8 cellular contexts compared by ENCODE assay signal in the genomic region with DNA sequence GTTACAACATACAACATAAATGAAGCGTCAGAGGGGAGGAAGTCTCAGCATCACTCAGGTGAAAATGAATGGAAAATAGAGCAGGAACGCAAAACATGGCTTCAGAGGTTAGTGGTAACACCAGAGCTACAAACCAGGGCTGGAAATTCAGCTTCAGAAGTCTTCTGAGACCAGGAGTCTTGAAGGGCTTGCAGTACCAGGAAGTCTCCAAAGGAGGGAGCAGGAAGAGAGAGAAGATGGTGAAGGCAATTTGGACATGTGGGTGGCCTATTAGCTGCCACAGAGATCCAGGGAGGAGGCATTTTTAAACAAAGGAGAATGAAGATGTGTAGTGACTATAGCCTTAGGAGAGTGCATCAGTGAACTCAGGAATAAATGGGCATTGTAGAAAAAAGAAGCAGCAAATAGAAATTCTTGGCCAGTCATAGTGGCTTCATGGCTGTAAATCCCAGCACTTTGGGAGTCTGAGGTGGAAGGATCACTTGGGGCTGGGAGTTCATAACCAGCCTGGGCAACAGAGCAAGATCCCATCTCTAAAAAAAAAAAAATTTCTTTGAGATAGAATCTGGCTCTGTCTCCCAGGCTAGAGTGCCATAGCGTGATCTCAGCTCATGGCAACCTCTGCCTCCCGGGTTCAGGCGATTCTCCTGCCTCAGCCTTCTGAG. TPM values are rescaled to one million over a fixed set of nuclear protein-coding genes. Genes with fewer than 3 reads are reported as not detected.
DNase-seq lines count a peak whose midpoint lies in the region; ATAC-seq, FAIRE-seq and TF ChIP-seq lines count a peak whose summit lies in the region.

No MANE protein-coding gene starts in this region.

- ATAC-seq in activated CD4-positive, alpha-beta T cell treated with anti-CD3 and anti-CD28 coated beads for 36 hours, result peak; percentile 80
- peak; percentile 78 for ATAC-seq in HCT116
- peak; percentile 82 for ATAC-seq in aorta (ENCODE audit: low FRiP score)

- peak overlapping the region; percentile 98 for H2AFZ ChIP-seq in HCT116 (ENCODE audit: low read depth, low read length, poor library complexity, severe bottlenecking)
- H2AFZ ChIP-seq in endothelial cell of umbilical vein (ENCODE audit: low read depth, low read length), result no peak overlapping the region

- no peaks in the 10 kb centered on the region for H3K4me1 Mint-ChIP-seq in activated CD4-positive, alpha-beta T cell treated with anti-CD3 and anti-CD28 coated beads for 36 hours
- peaks cover 6% of the 10 kb centered on the region for H3K4me1 Mint-ChIP-seq in mesothelial cell of epicardium

- no peaks in the 10 kb centered on the region for H3K9me3 Mint-ChIP-seq in activated CD4-positive, alpha-beta T cell treated with anti-CD3 and anti-CD28 coated beads for 36 hours (ENCODE audit: low read depth)
- H3K9me3 Mint-ChIP-seq in mesothelial cell of epicardium, result no peaks in the 10 kb centered on the region

- H4K20me1 ChIP-seq in HCT116 (ENCODE audit: insufficient read depth), result no peaks in the 10 kb centered on the region
- no peaks in the 10 kb centered on the region for H4K20me1 ChIP-seq in endothelial cell of umbilical vein (replicated peaks; ENCODE audit: control insufficient read depth, extremely low read depth, insufficient read depth, low read length)

- RAD21 ChIA-PET in HCT116 (lab: Charles Lee; ENCODE audit: low non-redundant PET in 1 of 2, low total read pairs in 2 of 2, uncharacterized antibody in 2 of 2, unreplicated experiment in 2 of 2), result interaction anchor here (0.6 to 1.0 kb wide), 2 partner anchors 182 to 346 kb away, joined by 3 read pairs; no protein-coding TSS in a partner anchor

- H3K9me3 ChIP-seq in HCT116 (ENCODE audit: control insufficient read depth in 1 of 2, insufficient read depth in 1 of 2, low read depth in 1 of 2, low read length in 2 of 2) (no peaks in the 10 kb centered on the region), endothelial cell of umbilical vein (replicated peaks; ENCODE audit: control insufficient read depth, insufficient read depth, low read length) (no peaks in the 10 kb centered on the region), aorta (ENCODE audit: control insufficient read depth, low read length) (no peaks in the 10 kb centered on the region)

- no peaks in the 10 kb centered on the region for H3K27me3 ChIP-seq in HCT116 (ENCODE audit: insufficient read depth, low read length)
- H3K27me3 ChIP-seq in endothelial cell of umbilical vein (ENCODE audit: control insufficient read depth in 2 of 2, insufficient read depth in 2 of 2, low read length in 2 of 2), result no peaks in the 10 kb centered on the region
- H3K27me3 ChIP-seq in aorta (ENCODE audit: control insufficient read depth in 1 of 2, insufficient read depth in 2 of 2, low read length in 1 of 2), result no peaks in the 10 kb centered on the region

- H3K36me3 ChIP-seq in HCT116 (ENCODE audit: control insufficient read depth in 1 of 2, insufficient read depth in 2 of 2, low read length in 2 of 2), result no peaks in the 10 kb centered on the region
- no peaks in the 10 kb centered on the region for H3K36me3 ChIP-seq in endothelial cell of umbilical vein (ENCODE audit: control insufficient read depth in 2 of 2, extremely low read depth in 1 of 2, insufficient read depth in 2 of 2, low read length in 2 of 2)
- H3K36me3 ChIP-seq in aorta (ENCODE audit: control insufficient read depth in 1 of 2, insufficient read depth in 2 of 2, low read length in 1 of 2), result no peaks in the 10 kb centered on the region

- peak; percentile 89 for FAIRE-seq in TTC549 (lab: Jason Lieb, UNC)
- peak; percentile 85 for FAIRE-seq in endothelial cell of umbilical vein (lab: Jason Lieb, UNC)

- H3K36me3 Mint-ChIP-seq in activated CD4-positive, alpha-beta T cell treated with anti-CD3 and anti-CD28 coated beads for 36 hours (ENCODE audit: low read depth), result no peaks in the 10 kb centered on the region
- H3K36me3 Mint-ChIP-seq in mesothelial cell of epicardium, result no peaks in the 10 kb centered on the region

- no peak overlapping the region for H3K4me2 ChIP-seq in HCT116 (ENCODE audit: low read length)
- H3K4me2 ChIP-seq in endothelial cell of umbilical vein (ENCODE audit: insufficient read depth, low read length), result no peak overlapping the region

- no peak overlapping the region for H3K9ac ChIP-seq in HCT116 (ENCODE audit: low read length)
- H3K9ac ChIP-seq in endothelial cell of umbilical vein (replicated peaks; ENCODE audit: extremely low read depth, insufficient read depth, low read length), result no peak overlapping the region

- no peak overlapping the region for H3K4me3 ChIP-seq in HCT116 (replicated peaks in 1 of 2; ENCODE audit: low read depth in 1 of 2, low read length in 2 of 2)
- H3K4me3 ChIP-seq in endothelial cell of umbilical vein (replicated peaks in 1 of 3; ENCODE audit: insufficient read depth in 1 of 3, low read depth in 1 of 3, low read length in 3 of 3), result no peak overlapping the region
- H3K4me3 ChIP-seq in aorta (ENCODE audit: low read length in 2 of 2), result no peak overlapping the region

- H3K4me1 ChIP-seq in HCT116 (ENCODE audit: control insufficient read depth in 1 of 2, insufficient read depth in 2 of 2, low read length in 2 of 2), result peaks cover 4 to 31% of the 10 kb centered on the region in 2 experiments; a peak in 3 of 4 replicates
- no peaks in the 10 kb centered on the region for H3K4me1 ChIP-seq in endothelial cell of umbilical vein (ENCODE audit: control insufficient read depth, extremely low read depth, insufficient read depth, low read length)
- H3K4me1 ChIP-seq in aorta (ENCODE audit: control insufficient read depth in 1 of 2, insufficient read depth in 2 of 2, low read length in 2 of 2), result no peaks in the 10 kb centered on the region

- H3K9me2 ChIP-seq in HCT116 (ENCODE audit: insufficient read depth), result no peaks in the 10 kb centered on the region

- BruUV-seq in HCT116 (replicated peaks; lab: Mats Ljungman, UMichigan) (no TSS peak), endothelial cell of umbilical vein (replicated peaks; lab: Mats Ljungman, UMichigan) (no TSS peak)

- TF ChIP-seq RAD21 in HCT116 (IDR thresholded peaks at IDR 0.05; ENCODE audit: low read depth), result peak; percentile 76

- 71 to 80% methylated on average over 5 of the region's 5 CpGs for WGBS in aorta, 2 donors

- H3K79me2 ChIP-seq in HCT116 (ENCODE audit: insufficient read depth, low read length) (no peaks in the 10 kb centered on the region), endothelial cell of umbilical vein (ENCODE audit: control insufficient read depth, insufficient read depth, low read length) (no peaks in the 10 kb centered on the region)

- TF ChIP-seq POLR2A in HCT116 (IDR thresholded peaks at IDR 0.05; ENCODE audit: borderline replicate concordance, extremely low read depth, insufficient read depth, insufficient read length) (no peak), endothelial cell of umbilical vein (IDR thresholded peaks at IDR 0.05; ENCODE audit: low read depth, low read length) (no peak)

- H3K4me3 Mint-ChIP-seq in activated CD4-positive, alpha-beta T cell treated with anti-CD3 and anti-CD28 coated beads for 36 hours, result no peak overlapping the region
- H3K4me3 Mint-ChIP-seq in mesothelial cell of epicardium, result no peak overlapping the region

- no peak overlapping the region for H3K27ac Mint-ChIP-seq in activated CD4-positive, alpha-beta T cell treated with anti-CD3 and anti-CD28 coated beads for 36 hours
- no peak overlapping the region for H3K27ac Mint-ChIP-seq in mesothelial cell of epicardium

- POLR2A ChIA-PET in activated CD4-positive, alpha-beta T cell treated with anti-CD3 and anti-CD28 coated beads for 36 hours (lab: Charles Lee), result no interaction called here
- POLR2A ChIA-PET in HCT116 (lab: Charles Lee), result interaction anchor here (1.1 kb wide), 1 partner anchor 9 kb away, joined by 4 read pairs; a partner anchor contains a TSS
- POLR2A ChIA-PET in endothelial cell of umbilical vein (lab: Charles Lee), result no interaction called here

- intact Hi-C loops in activated CD4-positive, alpha-beta T cell treated with anti-CD3 and anti-CD28 coated beads for 36 hours (cut with DNase I, micrococcal nuclease), result loop anchor here (2.0 to 5.0 kb wide), 2 partner anchors 171 to 346 kb away; a partner anchor contains a TSS
- intact Hi-C loops in HCT116 (cut with micrococcal nuclease) (loop anchor here (1.0 kb wide), 1 partner anchor 170 kb away; a partner anchor contains a TSS), endothelial cell of umbilical vein (cut with micrococcal nuclease) (loop anchor here (1.0 kb wide), 2 partner anchors 170 to 346 kb away; a partner anchor contains a TSS), aorta (cut with DNase I) (loop anchor here in 1 of 2 donors (10.0 kb wide), 1 partner anchor 154 kb away; no protein-coding TSS in a partner anchor)

- no peaks in the 10 kb centered on the region for H3K9me1 ChIP-seq in endothelial cell of umbilical vein (replicated peaks; ENCODE audit: control insufficient read depth, extremely low read depth, insufficient read depth, low read length)

- TF ChIP-seq CTCF in HCT116 (IDR thresholded peaks at IDR 0.05 in 2 of 3, conservative IDR thresholded peaks at IDR 0.05 in 1 of 3; ENCODE audit: borderline replicate concordance in 1 of 3, insufficient read depth in 1 of 3, low read depth in 2 of 3, low read length in 2 of 3) (peak; percentile 42 to 90 (median 79); a peak in 5 of 6 replicates), endothelial cell of umbilical vein (IDR thresholded peaks at IDR 0.05; ENCODE audit: extremely low read depth in 1 of 2, insufficient read depth in 1 of 2, low read depth in 1 of 2, low read length in 2 of 2) (peak; percentile 70 to 75), mesothelial cell of epicardium (IDR thresholded peaks at IDR 0.05; ENCODE audit: unreplicated experiment) (peak; percentile 48)

- H3K27ac ChIP-seq in HCT116 (ENCODE audit: low read depth, low read length), result no peak overlapping the region
- H3K27ac ChIP-seq in endothelial cell of umbilical vein (ENCODE audit: insufficient read depth, low read depth, low read length), result no peak overlapping the region
- no peak overlapping the region for H3K27ac ChIP-seq in aorta (ENCODE audit: low read depth in 1 of 2, low read length in 2 of 2)

- dilution Hi-C loops in endothelial cell of umbilical vein (cut with MboI; ENCODE audit: extremely low pct_ligation_motif_present, low sequenced_read_pairs), result no loop called here

- peak; percentile 58 for DNase-seq in activated CD4-positive, alpha-beta T cell treated with anti-CD3 and anti-CD28 coated beads for 36 hours
- no peak for DNase-seq in activated CD4-positive, alpha-beta T cell treated with anti-CD3 and anti-CD28 coated beads for 1 hour
- peak; percentile 81 for DNase-seq in HCT116 (ENCODE audit: low read depth, low spot score)
- DNase-seq in NCI-H146 treated with DMSO at 0.1 percent for 48 hours (lab: John Stamatoyannopoulos, UW; ENCODE audit: unreplicated experiment), result peak; percentile 55
- DNase-seq in endothelial cell of umbilical vein (ENCODE audit: low read depth, low spot score), result peak; percentile 62
- DNase-seq in mesothelial cell of epicardium (ENCODE audit: low spot score in 2 of 2, unreplicated experiment in 2 of 2), result peak in 1 of 2 experiments; percentile 41
- no peak for DNase-seq in aorta

- H3K27me3 Mint-ChIP-seq in activated CD4-positive, alpha-beta T cell treated with anti-CD3 and anti-CD28 coated beads for 36 hours, result no peaks in the 10 kb centered on the region
- H3K27me3 Mint-ChIP-seq in mesothelial cell of epicardium (ENCODE audit: low read depth), result no peaks in the 10 kb centered on the region

- CTCF ChIA-PET in activated CD4-positive, alpha-beta T cell treated with anti-CD3 and anti-CD28 coated beads for 36 hours (lab: Charles Lee), result interaction anchor here (0.6 to 2.0 kb wide), 27 partner anchors 9 to 591 kb away, joined by 3 to 10 read pairs (median 3); a partner anchor contains a TSS
- CTCF ChIA-PET in HCT116 (lab: Charles Lee) (interaction anchor here (0.6 to 1.9 kb wide), 3 partner anchors 9 to 47 kb away, joined by 4 to 8 read pairs (median 6); a partner anchor contains a TSS), endothelial cell of umbilical vein (lab: Charles Lee) (interaction anchor here (0.6 to 2.8 kb wide), 46 partner anchors 9 to 863 kb away, joined by 3 to 36 read pairs (median 4); a partner anchor contains a TSS)

RNA-seq across cellular contexts. Expression of a gene that starts 9.3 kb away (rescaled TPM):
- 1 to 10 TPM in 1 of 2 experiments, under 1 TPM in 1; 0.71 to 1.3 TPM for total RNA-seq in activated CD4-positive, alpha-beta T cell treated with anti-CD3 and anti-CD28 coated beads for 36 hours
- 2.7 TPM for total RNA-seq in HCT116 (2021; ENCODE audit: unreplicated experiment)
- polyA plus RNA-seq in HCT116 (2012), result 0.43 and 0.44 TPM in 2 replicates
- total RNA-seq in endothelial cell of umbilical vein, result 1.3 and 1.5 TPM in 2 replicates
- polyA plus RNA-seq in endothelial cell of umbilical vein, result 0.21 and 0.23 TPM in 2 replicates
- 0.26 and 0.27 TPM in 2 replicates for polyA plus RNA-seq in endothelial cell of umbilical vein (2011; cell fraction: cytosol; rRNA removed)
- 0.63 and 0.70 TPM in 2 replicates for polyA plus RNA-seq in endothelial cell of umbilical vein (2011; cell fraction: nucleus; rRNA removed)
- polyA plus RNA-seq in endothelial cell of umbilical vein (2012), result 0.35 and 0.37 TPM in 2 replicates
- 1.6 and 2.0 TPM in 2 replicates for polyA minus RNA-seq in endothelial cell of umbilical vein
- polyA minus RNA-seq in endothelial cell of umbilical vein (2011; cell fraction: cytosol; rRNA and poly(A)+ RNA removed), result not detected
- 2.3 and 3.3 TPM in 2 replicates for polyA minus RNA-seq in endothelial cell of umbilical vein (2011; cell fraction: nucleus; rRNA and poly(A)+ RNA removed)
- total RNA-seq in mesothelial cell of epicardium, result 34.2 to 35.7 TPM (median 35.6 TPM) in 3 replicates
- 1 to 10 TPM; 2.2 to 3.6 TPM for total RNA-seq in aorta
- polyA plus RNA-seq in aorta, result under 1 TPM; 0.18 to 0.25 TPM

RNA-seq across cellular contexts. Expression of a gene that starts 23.6 kb away (rescaled TPM):
- 10 to 100 TPM in 1 of 2 experiments, 1 to 10 TPM in 1; 9.0 to 11.8 TPM for total RNA-seq in activated CD4-positive, alpha-beta T cell treated with anti-CD3 and anti-CD28 coated beads for 36 hours
- 8.5 TPM for total RNA-seq in HCT116 (2021; ENCODE audit: unreplicated experiment)
- 2.4 and 3.1 TPM in 2 replicates for polyA plus RNA-seq in HCT116 (2012)
- 20.0 and 20.2 TPM in 2 replicates for total RNA-seq in endothelial cell of umbilical vein
- polyA plus RNA-seq in endothelial cell of umbilical vein, result 6.2 and 8.8 TPM in 2 replicates
- polyA plus RNA-seq in endothelial cell of umbilical vein (2011; cell fraction: cytosol; rRNA removed), result 6.2 and 6.3 TPM in 2 replicates
- polyA plus RNA-seq in endothelial cell of umbilical vein (2011; cell fraction: nucleus; rRNA removed), result 26.2 and 36.8 TPM in 2 replicates
- 12.5 and 13.7 TPM in 2 replicates for polyA plus RNA-seq in endothelial cell of umbilical vein (2012)
- polyA minus RNA-seq in endothelial cell of umbilical vein, result 17.9 and 25.1 TPM in 2 replicates
- polyA minus RNA-seq in endothelial cell of umbilical vein (2011; cell fraction: cytosol; rRNA and poly(A)+ RNA removed), result 12.3 TPM
- polyA minus RNA-seq in endothelial cell of umbilical vein (2011; cell fraction: nucleus; rRNA and poly(A)+ RNA removed), result 16.8 and 19.6 TPM in 2 replicates
- total RNA-seq in mesothelial cell of epicardium, result 18.6 to 23.1 TPM (median 22.1 TPM) in 3 replicates
- total RNA-seq in aorta, result 10 to 100 TPM; 20.7 to 29.1 TPM
- polyA plus RNA-seq in aorta, result 1 to 10 TPM; 5.5 to 9.0 TPM

Comparison
In these comparisons a context has a peak if more than half of its experiments do, and no peak if none do; other contexts are left out.
1. DNase-seq: peak in activated CD4-positive, alpha-beta T cell treated with anti-CD3 and anti-CD28 coated beads for 36 hours (single experiment), HCT116 (single experiment), NCI-H146 treated with DMSO at 0.1 percent for 48 hours (single experiment) and endothelial cell of umbilical vein (single experiment); none in activated CD4-positive, alpha-beta T cell treated with anti-CD3 and anti-CD28 coated beads for 1 hour (single experiment) and aorta (0 of 2).
2. Peak in every context shown above with its lines, with median percentiles within 50 percentile points of each other: ATAC-seq and CTCF ChIP-seq.